ENCODE assay signal across 11 cellular contexts in genomic region chr2:216349366-216349765, GRCh38. TPM values are rescaled to one million over a fixed set of nuclear protein-coding genes. Genes with fewer than 3 reads are reported as not detected.
DNase-seq lines count a peak whose midpoint lies in the region; ATAC-seq, FAIRE-seq and TF ChIP-seq lines count a peak whose summit lies in the region.
"Had no signal": no experiment of that assay in that cellular context is flagged by ENCODE, and none has a peak within 500 bp of the region (broad histone marks: within the 10 kb centered on the region; RNA-seq: fewer than 3 reads in every experiment).

No MANE protein-coding gene starts in this region.

- in situ Hi-C loops in HepG2 (cut with HindIII; ENCODE audit: extremely low pct_ligation_motif_present, low pct_unique_long_range_greater_than_20kb) = no loop called here

- no TSS peak for BruUV-seq in HepG2 (replicated peaks; lab: Mats Ljungman, UMichigan)

- TF ChIP-seq POLR2A in HepG2 (IDR thresholded peaks at IDR 0.05; ENCODE audit: insufficient read depth in 1 of 2, low read depth in 2 of 2, low read length in 2 of 2) = no peak

- H3K36me3 ChIP-seq in GM23338 (ENCODE audit: insufficient read depth) = no peaks in the 10 kb centered on the region
- no peaks in the 10 kb centered on the region for H3K36me3 ChIP-seq in HepG2 (replicated peaks in 1 of 2; ENCODE audit: control insufficient read depth in 1 of 2, insufficient read depth in 2 of 2, low read length in 2 of 2)
- H3K36me3 ChIP-seq: breast epithelium had no signal

- H3K27ac ChIP-seq in GM23338 (ENCODE audit: low read depth) (no peak overlapping the region), HepG2 (ENCODE audit: extremely low read length, insufficient read depth, low read length) (no peak overlapping the region)
- H3K27ac ChIP-seq: breast epithelium had no signal

- TF ChIP-seq RAD21 in HepG2 (CRISPR knock-in tag; IDR thresholded peaks at IDR 0.05) = no peak

- no peak for TF ChIP-seq EP300 in HepG2 (IDR thresholded peaks at IDR 0.05; ENCODE audit: low read depth in 2 of 2, low read length in 2 of 2)
- no peak for TF ChIP-seq EP300 in HepG2 (CRISPR knock-in tag; IDR thresholded peaks at IDR 0.05; ENCODE audit: borderline replicate concordance)

- no peaks in the 10 kb centered on the region for H3K79me2 ChIP-seq in GM23338 (replicated peaks; ENCODE audit: insufficient read depth)
- H3K79me2 ChIP-seq in HepG2 (ENCODE audit: insufficient read depth, low read length) = no peaks in the 10 kb centered on the region

- no peak for FAIRE-seq in HepG2 (lab: Jason Lieb, UNC)

- no peak overlapping the region for H3K9ac ChIP-seq in HepG2 (ENCODE audit: insufficient read depth, low read depth, low read length)

- H3K27me3 ChIP-seq in GM23338 (ENCODE audit: insufficient read depth) (no peaks in the 10 kb centered on the region), HepG2 (ENCODE audit: control insufficient read depth in 1 of 2, insufficient read depth in 2 of 2, low read length in 2 of 2) (peaks cover 0 to 29% of the 10 kb centered on the region in 2 experiments; a peak in 3 of 5 replicates)
- H3K27me3 ChIP-seq: breast epithelium had no signal

- peaks cover 8% of the 10 kb centered on the region; the same call in 1 of the 2 replicates for H3K9me2 ChIP-seq in GM23338 (ENCODE audit: insufficient read depth)

- 10% methylated on average over 3 of the region's 3 CpGs for WGBS in HepG2 (ENCODE audit: low lambda C conversion rate)

- no peaks in the 10 kb centered on the region for H4K20me1 ChIP-seq in GM23338 (replicated peaks; ENCODE audit: insufficient read depth)
- no peaks in the 10 kb centered on the region for H4K20me1 ChIP-seq in HepG2 (ENCODE audit: insufficient read depth, low read length)

- H2AFZ ChIP-seq in GM23338 (peak overlapping the region; percentile 44; the same call in 1 of the 2 replicates), HepG2 (ENCODE audit: low read length) (no peak overlapping the region)

- H3K9me3 ChIP-seq in HepG2 (ENCODE audit: low read length) = no peaks in the 10 kb centered on the region
- H3K9me3 ChIP-seq: breast epithelium had no signal

- H3K27me3 Mint-ChIP-seq in GM23338 (ENCODE audit: insufficient read depth, low read depth, poor library complexity) (peaks cover 5% of the 10 kb centered on the region), WTC11 (ENCODE audit: low read depth) (peaks cover 5% of the 10 kb centered on the region; the same call in 1 of the 2 replicates)

- H3K4me3 ChIP-seq in GM23338 (no peak overlapping the region), HepG2 (replicated peaks in 1 of 3; ENCODE audit: insufficient read depth in 1 of 3, low read depth in 2 of 3, low read length in 3 of 3) (no peak overlapping the region)
- H3K4me3 ChIP-seq: breast epithelium had no signal

- POLR2A ChIA-PET in WTC11 (lab: Charles Lee) = interaction anchor here (0.6 to 1.2 kb wide), 2 partner anchors 15 to 23 kb away, joined by 3 read pairs; partner anchors contain the start of gene MARCHF4
- POLR2A ChIA-PET in HepG2 (lab: Yijun Ruan, JAX) = no interaction called here

- H3K4me1 Mint-ChIP-seq in GM23338 (peaks cover 50% of the 10 kb centered on the region), WTC11 (peaks cover 45% of the 10 kb centered on the region)

- CTCF ChIA-PET in WTC11 (lab: Charles Lee) = interaction anchor here (0.7 to 1.6 kb wide), 4 partner anchors 23 to 127 kb away, joined by 3 to 8 read pairs (median 4); partner anchors contain the start of genes MARCHF4 and SMARCAL1
- CTCF ChIA-PET in HepG2 (lab: Yijun Ruan, JAX; ENCODE audit: low intra/inter-chr PET ratio, low total read pairs) = no interaction called here

- intact Hi-C loops in HepG2 (cut with micrococcal nuclease; ENCODE audit: unreplicated experiment) = no loop called here

- DNase-seq in NCI-H2107 treated with DMSO at 0.1 percent for 48 hours (lab: John Stamatoyannopoulos, UW; ENCODE audit: unreplicated experiment) (peak; percentile 73), NCI-H2107 (lab: John Stamatoyannopoulos, UW) (no peak), GM23338 (ENCODE audit: low spot score) (peak; percentile 65), WTC11 (ENCODE audit: low spot score) (peak; percentile 35), HepG2 (ENCODE audit: low spot score) (no peak)
- DNase-seq: activated CD8-positive, alpha-beta memory T cell treated with anti-CD3 and anti-CD28 coated beads, Interleukin-2, amount 50 U/mL, for 48 hours had no signal

- ATAC-seq in GM23338 (peak; percentile 91), WTC11 (peak; percentile 88), HepG2 (peak; percentile 41; the same call in 2 of the 3 replicates), GM19397 (IDR thresholded peaks at IDR 0.05; ENCODE audit: unreplicated experiment) (no peak), HG03457 (IDR thresholded peaks at IDR 0.05; ENCODE audit: unreplicated experiment) (no peak), HG03196 (IDR thresholded peaks at IDR 0.05; ENCODE audit: unreplicated experiment) (no peak)

- H3K36me3 Mint-ChIP-seq in GM23338 (ENCODE audit: low read depth) (no peaks in the 10 kb centered on the region), WTC11 (no peaks in the 10 kb centered on the region)

- no peaks in the 10 kb centered on the region for H3K9me3 Mint-ChIP-seq in GM23338
- no peaks in the 10 kb centered on the region for H3K9me3 Mint-ChIP-seq in WTC11
- H3K9me3 Mint-ChIP-seq: T-helper 1 cell treated with Interleukin-12 subunit alpha and Interleukin-12 subunit beta and Interleukin-4 antibody, amounts not matched to agents 30 μg/mL and 1 μg/mL, for 36 hours had no signal

- no peak overlapping the region; the same call in 2 of the 3 replicates for H3K4me3 Mint-ChIP-seq in GM23338
- no peak overlapping the region for H3K4me3 Mint-ChIP-seq in WTC11
- H3K4me3 Mint-ChIP-seq: T-helper 1 cell treated with Interleukin-12 subunit alpha and Interleukin-12 subunit beta and Interleukin-4 antibody, amounts not matched to agents 30 μg/mL and 1 μg/mL, for 36 hours had no signal

- no peak overlapping the region for H3K27ac Mint-ChIP-seq in GM23338
- H3K27ac Mint-ChIP-seq in WTC11 = peak overlapping the region; percentile 4; the same call in 1 of the 2 replicates
- H3K27ac Mint-ChIP-seq: T-helper 1 cell treated with Interleukin-12 subunit alpha and Interleukin-12 subunit beta and Interleukin-4 antibody, amounts not matched to agents 30 μg/mL and 1 μg/mL, for 36 hours had no signal

- H3K4me1 ChIP-seq in GM23338 (ENCODE audit: insufficient read depth) (peaks cover 37% of the 10 kb centered on the region), HepG2 (ENCODE audit: insufficient read depth, low read length) (no peaks in the 10 kb centered on the region)
- H3K4me1 ChIP-seq: breast epithelium had no signal

- no peaks in the 10 kb centered on the region for H3F3A ChIP-seq in GM23338 (replicated peaks; ENCODE audit: low read depth)

- no peak overlapping the region for H3K4me2 ChIP-seq in GM23338
- no peak overlapping the region for H3K4me2 ChIP-seq in HepG2 (ENCODE audit: low read depth, low read length)

- TF ChIP-seq CTCF in GM23338 (conservative IDR thresholded peaks at IDR 0.05; ENCODE audit: low read depth in 2 of 2) = no peak
- no peak for TF ChIP-seq CTCF in WTC11 (IDR thresholded peaks at IDR 0.05)
- no peak for TF ChIP-seq CTCF in HepG2 (CRISPR knock-in tag; IDR thresholded peaks at IDR 0.05)

TF ChIP-seq in GM23338, 12 proteins besides CTCF, POLR2A, EP300 and RAD21 (continues in another document):
- TF ChIP-seq JUNB (IDR thresholded peaks at IDR 0.05; ENCODE audit: unreplicated experiment) (no peak), STAT1 (IDR thresholded peaks at IDR 0.05; ENCODE audit: unreplicated experiment) (no peak)

TF ChIP-seq in WTC11, 78 proteins besides CTCF, POLR2A, EP300 and RAD21 (continues in another document):
- TF ChIP-seq ZMAT4 (CRISPR knock-in tag; IDR thresholded peaks at IDR 0.05) (no peak), SMAD4 (CRISPR knock-in tag; IDR thresholded peaks at IDR 0.05) (no peak), ZNF671 (CRISPR knock-in tag; IDR thresholded peaks at IDR 0.05) (no peak)

TF ChIP-seq in HepG2, 621 proteins besides CTCF, POLR2A, EP300 and RAD21 (continues in another document):
- no peak for TF ChIP-seq ZFP90 (CRISPR knock-in tag; IDR thresholded peaks at IDR 0.05; ENCODE audit: borderline replicate concordance)
- TF ChIP-seq ZNF788 (CRISPR knock-in tag; IDR thresholded peaks at IDR 0.05; ENCODE audit: borderline replicate concordance) = no peak
- TF ChIP-seq TERF1 (CRISPR knock-in tag; IDR thresholded peaks at IDR 0.05) = no peak

RNA-seq across cellular contexts. Expression of gene MARCHF4, which starts 22.9 kb away (rescaled TPM):
- total RNA-seq in GM23338 (2014; rRNA removed; shearing (Covaris generic)) = 1.1 and 1.2 TPM in 2 replicates
- polyA plus RNA-seq in GM23338 (2016; fragmentation: Nextera tagmentation; extraction: Ambion mirVana) = 0.45 and 0.70 TPM in 2 replicates
- 1.7 to 2.6 TPM (median 1.7 TPM) in 3 replicates for total RNA-seq in WTC11 (2021)
- not detected in 2 replicates for total RNA-seq in HepG2 (2016; rRNA removed; fragmentation: Illumina TruSeq; extraction: Trizol)
- total RNA-seq in HepG2 (2016; cell fraction: cytosol; rRNA removed; fragmentation: Illumina TruSeq; extraction: Trizol; ENCODE audit: low read depth) = not detected in 2 replicates
- total RNA-seq in HepG2 (2016; cell fraction: insoluble cytoplasmic fraction; rRNA removed; fragmentation: Illumina TruSeq; extraction: Trizol) = not detected in 2 replicates
- total RNA-seq in HepG2 (2016; cell fraction: membrane; rRNA removed; fragmentation: Illumina TruSeq; extraction: Trizol) = not detected in 2 replicates
- total RNA-seq in HepG2 (2016; cell fraction: nucleus; rRNA removed; fragmentation: Illumina TruSeq; extraction: Trizol) = not detected in 2 replicates
- not detected in 2 replicates for polyA plus RNA-seq in HepG2 (2011; rRNA removed)
- not detected in 2 replicates for polyA plus RNA-seq in HepG2 (2011; cell fraction: cytosol; rRNA removed)
- not detected in 2 replicates for polyA plus RNA-seq in HepG2 (2011; cell fraction: nucleus; rRNA removed)
- polyA plus RNA-seq in HepG2 (2012) = not detected in 2 replicates
- polyA plus RNA-seq in HepG2 (2016; cell fraction: cytosol; fragmentation: Illumina TruSeq; extraction: Trizol; ENCODE audit: low read depth) = not detected in 2 replicates
- not detected in 2 replicates for polyA plus RNA-seq in HepG2 (2016; cell fraction: insoluble cytoplasmic fraction; fragmentation: Illumina TruSeq; extraction: Trizol; ENCODE audit: low read depth)
- not detected in 2 replicates for polyA plus RNA-seq in HepG2 (2016; cell fraction: membrane; fragmentation: Illumina TruSeq; extraction: Trizol; ENCODE audit: low read depth)
- polyA plus RNA-seq in HepG2 (2016; cell fraction: nucleus; fragmentation: Illumina TruSeq; extraction: Trizol; ENCODE audit: insufficient read depth, low read depth) = not detected in 2 replicates
- not detected in 2 replicates for polyA minus RNA-seq in HepG2 (2011; rRNA and poly(A)+ RNA removed; ENCODE audit: low replicate concordance)
- not detected in 2 replicates for polyA minus RNA-seq in HepG2 (2011; cell fraction: cytosol; rRNA and poly(A)+ RNA removed)
- not detected in 2 replicates for polyA minus RNA-seq in HepG2 (2011; cell fraction: nucleus; rRNA and poly(A)+ RNA removed)
- total RNA-seq: breast epithelium had no signal

Comparison
In these comparisons a context has a peak if more than half of its experiments do, and no peak if none do; other contexts are left out.
1. DNase-seq: peak in NCI-H2107 treated with DMSO at 0.1 percent for 48 hours (single experiment), GM23338 (single experiment) and WTC11 (single experiment); none in NCI-H2107 (single experiment) and HepG2 (single experiment).
2. ATAC-seq: peak in GM23338 (single experiment), WTC11 (single experiment) and HepG2 (single experiment); none in GM19397 (single experiment), HG03457 (single experiment) and HG03196 (single experiment).